8 cellular contexts compared by ENCODE assay signal in the genomic region with DNA sequence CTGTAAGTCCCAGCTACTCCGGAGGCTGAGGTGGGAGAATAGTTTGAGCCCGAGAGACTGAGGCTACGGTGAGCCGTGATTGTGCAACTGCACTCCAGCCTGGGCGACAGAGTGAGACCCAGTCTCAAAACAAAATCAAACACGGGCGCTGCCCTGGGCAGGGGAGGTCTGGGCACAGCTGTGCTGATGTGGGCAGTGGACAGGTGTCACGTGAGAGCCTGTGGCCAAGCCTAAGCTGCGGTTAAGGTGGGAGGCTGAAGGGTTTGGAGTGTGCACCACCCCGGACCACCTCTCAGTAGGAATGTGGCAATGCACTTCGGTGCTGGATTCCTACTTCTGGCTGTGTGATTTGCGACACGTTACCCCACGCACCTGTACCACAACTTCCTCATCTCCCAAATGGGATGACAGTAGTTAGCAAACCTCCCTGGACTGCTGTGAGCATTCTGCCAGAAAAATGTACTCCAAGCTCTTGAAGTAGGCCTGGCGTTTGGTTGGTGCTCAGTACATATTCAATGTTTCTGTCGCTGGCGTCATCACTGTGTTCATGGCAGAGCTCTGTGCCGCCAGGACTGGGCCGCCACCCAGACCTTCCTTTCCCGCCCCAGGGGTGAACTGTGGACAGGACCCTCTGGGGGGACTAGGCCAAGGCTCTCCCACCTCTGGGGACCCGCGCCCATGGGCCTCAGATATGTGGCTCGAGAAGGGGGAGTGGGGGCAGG. TPM values are rescaled to one million over a fixed set of nuclear protein-coding genes. Genes with fewer than 3 reads are reported as not detected.
A peak's percentile ranks its signal among the peaks of the same experiment; 100 is the strongest.
DNase-seq lines count a peak whose midpoint lies in the region; ATAC-seq, FAIRE-seq and TF ChIP-seq lines count a peak whose summit lies in the region.

No MANE protein-coding gene starts in this region.

- H3K36me3 ChIP-seq in SJSA1: peaks cover 4% of the 10 kb centered on the region; the same call in 1 of the 2 replicates
- H3K36me3 ChIP-seq in gastroesophageal sphincter: no peaks in the 10 kb centered on the region

- TF ChIP-seq POLR2A in GM12891 (IDR thresholded peaks at IDR 0.05; ENCODE audit: low read depth, low read length) (no peak), gastroesophageal sphincter (IDR thresholded peaks at IDR 0.05) (no peak)

- H3K4me3 ChIP-seq in SJSA1 (peak overlapping the region; percentile 71), gastroesophageal sphincter (peak overlapping the region; percentile 70 to 84), retinal pigment epithelial cell (ENCODE audit: low read length) (peak overlapping the region; percentile 76)

- TF ChIP-seq CTCF in gastroesophageal sphincter (IDR thresholded peaks at IDR 0.05) (no peak), retinal pigment epithelial cell (conservative IDR thresholded peaks at IDR 0.05; ENCODE audit: low read depth, low read length) (no peak)

- no peak overlapping the region for H3K27ac ChIP-seq in SJSA1
- peak overlapping the region in 3 of 4 donors; percentile 79 to 82 (median 82) for H3K27ac ChIP-seq in gastroesophageal sphincter

- no peak for TF ChIP-seq EP300 in gastroesophageal sphincter (IDR thresholded peaks at IDR 0.05)

- ATAC-seq in gastroesophageal sphincter: no peak
- ATAC-seq in GM21529 (IDR thresholded peaks at IDR 0.05; ENCODE audit: unreplicated experiment): no peak

- FAIRE-seq in GM12891 (lab: Jason Lieb, UNC): peak; percentile 26

- H3K27me3 ChIP-seq in SJSA1 (replicated peaks) (no peaks in the 10 kb centered on the region), gastroesophageal sphincter (no peaks in the 10 kb centered on the region)

- 87 to 93% methylated on average over 3 to 13 of the region's 23 CpGs for WGBS in gastroesophageal sphincter (ENCODE audit: low coverage in 1 of 2), 2 donors

- peaks cover 23% of the 10 kb centered on the region for H3K4me1 ChIP-seq in SJSA1 (replicated peaks)
- peaks cover 0 to 33% (median 10%) of the 10 kb centered on the region in 3 donors for H3K4me1 ChIP-seq in gastroesophageal sphincter

- H3K9me3 ChIP-seq in SJSA1 (replicated peaks) (no peaks in the 10 kb centered on the region; the same call in 1 of the 2 replicates), gastroesophageal sphincter (no peaks in the 10 kb centered on the region)

- DNase-seq in GM12891 (ENCODE audit: insufficient read length, low spot score) (no peak), SJSA1 (ENCODE audit: low read depth in 1 of 2, low spot score in 2 of 2) (no peak), retinal pigment epithelial cell (ENCODE audit: low read depth) (no peak), Ammon's horn (ENCODE audit: low spot score) (no peak), GF-D8 (lab: John Stamatoyannopoulos, UW) (no peak), DMS 273 (lab: John Stamatoyannopoulos, UW; ENCODE audit: unreplicated experiment) (no peak)

TF ChIP-seq in GM12891, 5 proteins besides CTCF, POLR2A, EP300 and RAD21:
- no peak for TF ChIP-seq SPI1 (IDR thresholded peaks at IDR 0.05; ENCODE audit: low read depth, low read length)
- TF ChIP-seq POU2F2 (IDR thresholded peaks at IDR 0.05; ENCODE audit: low read depth, low read length): no peak
- TF ChIP-seq POLR2AphosphoS5 (IDR thresholded peaks at IDR 0.05; ENCODE audit: low read depth, low read length): no peak
- TF ChIP-seq PAX5 (IDR thresholded peaks at IDR 0.05; ENCODE audit: insufficient read depth, low read length, severe bottlenecking): no peak
- TF ChIP-seq TAF1 (IDR thresholded peaks at IDR 0.05; ENCODE audit: low read depth, low read length): no peak

RNA-seq across cellular contexts. Expression of gene ZNF74, which starts 0.8 kb away (rescaled TPM):
- polyA plus RNA-seq in GM12891 (2012; ENCODE audit: low read depth, missing spikeins): 2.7 TPM
- 9.9 and 11.5 TPM in 2 replicates for total RNA-seq in SJSA1 (2014; rRNA removed; shearing (Covaris generic))
- 10 to 100 TPM in 3 of 4 donors, 1 to 10 TPM in 1; 8.6 to 19.9 (median 11.1) TPM for total RNA-seq in gastroesophageal sphincter

RNA-seq across cellular contexts. Expression of gene SCARF2, which starts 44.5 kb away (rescaled TPM):
- polyA plus RNA-seq in GM12891 (2012; ENCODE audit: low read depth, missing spikeins): 0.08 TPM
- 50.5 and 56.5 TPM in 2 replicates for total RNA-seq in SJSA1 (2014; rRNA removed; shearing (Covaris generic))
- total RNA-seq in gastroesophageal sphincter: 10 to 100 TPM; 14.8 to 25.3 (median 20.1) TPM
